2 cellular contexts compared by ENCODE assay signal in the genomic region with DNA sequence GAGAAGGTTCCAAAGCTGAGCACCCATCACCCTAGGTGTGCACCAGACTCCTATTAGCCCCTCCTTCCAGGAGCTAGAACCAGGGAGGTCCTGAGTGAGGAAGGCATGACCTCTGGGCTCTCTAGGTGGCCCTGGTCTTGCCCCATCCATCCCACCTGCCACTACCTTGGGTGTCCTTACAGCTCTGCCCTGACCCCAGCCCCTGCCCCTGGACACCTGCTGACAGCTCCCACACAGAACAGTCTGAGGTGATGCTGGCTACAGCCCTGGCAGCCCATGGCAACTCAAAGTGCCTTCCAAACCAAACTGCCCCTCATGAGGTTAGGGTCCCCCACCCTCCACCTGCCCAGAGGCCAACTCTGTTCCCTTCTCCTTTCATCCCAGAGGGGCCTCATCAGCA.
TF ChIP-seq lines count a peak whose summit lies in the region.

No MANE protein-coding gene starts in this region.

TF ChIP-seq in IMR-90, 13 proteins besides CTCF, POLR2A, EP300 and RAD21:
- no peak for TF ChIP-seq NFE2L2 (IDR thresholded peaks at IDR 0.05; ENCODE audit: low read depth, low read length)
- TF ChIP-seq BHLHE40 (IDR thresholded peaks at IDR 0.05; ENCODE audit: low read depth, low read length), result no peak
- TF ChIP-seq CEBPB (IDR thresholded peaks at IDR 0.05; ENCODE audit: low read depth, low read length), result no peak
- TF ChIP-seq FOS (IDR thresholded peaks at IDR 0.05; ENCODE audit: low read depth, low read length), result no peak
- TF ChIP-seq MAFK (IDR thresholded peaks at IDR 0.05; ENCODE audit: low read depth, low read length), result no peak
- TF ChIP-seq, protein P1, sequence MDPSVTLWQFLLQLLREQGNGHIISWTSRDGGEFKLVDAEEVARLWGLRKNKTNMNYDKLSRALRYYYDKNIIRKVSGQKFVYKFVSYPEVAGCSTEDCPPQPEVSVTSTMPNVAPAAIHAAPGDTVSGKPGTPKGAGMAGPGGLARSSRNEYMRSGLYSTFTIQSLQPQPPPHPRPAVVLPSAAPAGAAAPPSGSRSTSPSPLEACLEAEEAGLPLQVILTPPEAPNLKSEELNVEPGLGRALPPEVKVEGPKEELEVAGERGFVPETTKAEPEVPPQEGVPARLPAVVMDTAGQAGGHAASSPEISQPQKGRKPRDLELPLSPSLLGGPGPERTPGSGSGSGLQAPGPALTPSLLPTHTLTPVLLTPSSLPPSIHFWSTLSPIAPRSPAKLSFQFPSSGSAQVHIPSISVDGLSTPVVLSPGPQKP (IDR thresholded peaks at IDR 0.05; ENCODE audit: borderline replicate concordance, low read depth, low read length), result no peak
- no peak for TF ChIP-seq MXI1 (IDR thresholded peaks at IDR 0.05; ENCODE audit: borderline replicate concordance, low read depth, low read length)
- no peak for TF ChIP-seq SMC3 (IDR thresholded peaks at IDR 0.05; ENCODE audit: low read depth, low read length)
- TF ChIP-seq RFX5 (IDR thresholded peaks at IDR 0.05; ENCODE audit: low read depth, low read length), result no peak
- TF ChIP-seq, protein P2, sequence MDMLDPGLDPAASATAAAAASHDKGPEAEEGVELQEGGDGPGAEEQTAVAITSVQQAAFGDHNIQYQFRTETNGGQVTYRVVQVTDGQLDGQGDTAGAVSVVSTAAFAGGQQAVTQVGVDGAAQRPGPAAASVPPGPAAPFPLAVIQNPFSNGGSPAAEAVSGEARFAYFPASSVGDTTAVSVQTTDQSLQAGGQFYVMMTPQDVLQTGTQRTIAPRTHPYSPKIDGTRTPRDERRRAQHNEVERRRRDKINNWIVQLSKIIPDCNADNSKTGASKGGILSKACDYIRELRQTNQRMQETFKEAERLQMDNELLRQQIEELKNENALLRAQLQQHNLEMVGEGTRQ (IDR thresholded peaks at IDR 0.05; ENCODE audit: low read depth, low read length), result no peak
- TF ChIP-seq RCOR1 (IDR thresholded peaks at IDR 0.05; ENCODE audit: insufficient replicate concordance, low read length), result no peak
- TF ChIP-seq MAZ (IDR thresholded peaks at IDR 0.05; ENCODE audit: borderline replicate concordance, low read depth, low read length), result no peak
- TF ChIP-seq CHD1 (IDR thresholded peaks at IDR 0.05; ENCODE audit: low read depth, low read length), result no peak

TF ChIP-seq in endothelial cell of umbilical vein, 7 proteins besides CTCF, POLR2A, EP300 and RAD21:
- TF ChIP-seq MYC (IDR thresholded peaks at IDR 0.05; ENCODE audit: low read depth, low read length) (no peak), GATA2 (IDR thresholded peaks at IDR 0.05; ENCODE audit: insufficient read depth, insufficient read length, low read depth, low read length) (no peak), JUN (IDR thresholded peaks at IDR 0.05; ENCODE audit: borderline replicate concordance, insufficient read depth, insufficient read length, low read depth) (no peak), POLR2AphosphoS5 (IDR thresholded peaks at IDR 0.05; ENCODE audit: insufficient read depth, low read depth, low read length) (no peak), FOS (IDR thresholded peaks at IDR 0.05; ENCODE audit: borderline replicate concordance, insufficient read depth, low read length) (no peak), EZH2 (IDR thresholded peaks at IDR 0.05; ENCODE audit: borderline replicate concordance, low read depth, low read length, severe bottlenecking) (no peak)
- TF ChIP-seq, protein P3, sequence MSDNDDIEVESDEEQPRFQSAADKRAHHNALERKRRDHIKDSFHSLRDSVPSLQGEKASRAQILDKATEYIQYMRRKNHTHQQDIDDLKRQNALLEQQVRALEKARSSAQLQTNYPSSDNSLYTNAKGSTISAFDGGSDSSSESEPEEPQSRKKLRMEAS (IDR thresholded peaks at IDR 0.05; ENCODE audit: insufficient read depth, insufficient read length), result no peak
